ENCODE assay signal across 1 cellular context in the genomic region with DNA sequence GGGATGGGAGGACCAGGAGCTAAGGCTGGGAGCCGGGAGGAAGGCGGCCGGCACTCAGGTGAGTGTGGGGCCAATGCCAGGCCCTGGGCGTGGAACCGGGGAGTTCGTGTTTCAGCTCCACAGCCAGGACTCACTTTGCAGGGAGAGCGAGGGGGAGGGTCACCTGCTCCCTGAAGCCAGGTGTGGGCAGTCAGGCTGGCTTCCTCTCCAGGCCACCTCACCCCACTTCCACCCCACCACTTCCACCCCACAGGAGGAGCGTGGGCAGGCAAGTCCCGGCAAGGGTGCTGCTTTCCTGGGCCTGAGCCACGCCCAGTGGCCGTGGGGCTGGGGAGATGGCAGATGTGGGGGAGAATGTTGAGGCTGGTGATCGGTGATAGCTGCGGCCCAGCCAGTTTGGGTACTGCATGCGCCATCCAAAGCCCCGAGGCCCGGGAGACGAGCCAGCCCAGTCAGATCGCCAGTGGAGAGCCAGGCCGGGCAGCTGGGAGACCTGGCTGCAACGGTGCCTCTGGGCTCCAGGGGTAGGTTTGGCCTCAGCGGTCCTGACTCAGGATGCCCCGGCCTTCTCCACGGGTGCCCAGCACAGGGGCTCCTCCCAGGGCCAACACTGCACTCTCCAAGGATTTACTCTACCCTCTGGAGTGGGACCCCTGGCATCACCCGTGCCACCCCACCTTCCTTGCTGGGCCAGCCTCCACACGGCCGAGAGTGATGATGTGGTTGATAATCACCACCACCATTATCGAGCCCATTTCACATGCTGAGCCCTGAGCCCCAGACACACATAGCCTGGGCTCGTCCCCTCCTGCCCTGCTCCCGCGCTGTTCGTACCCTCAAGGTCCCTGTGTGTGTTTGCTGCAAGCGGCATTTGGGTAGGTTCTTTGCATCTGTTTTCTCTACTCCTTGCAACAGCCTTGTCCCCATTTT.
TF ChIP-seq lines count a peak whose summit lies in the region.

No MANE protein-coding gene starts in this region.

TF ChIP-seq in H1, 55 proteins besides CTCF, POLR2A, EP300 and RAD21:
- TF ChIP-seq CHD2 (IDR thresholded peaks at IDR 0.05; ENCODE audit: low read length): no peak
- no peak for TF ChIP-seq TBP (IDR thresholded peaks at IDR 0.05; ENCODE audit: low read depth, low read length)
- TF ChIP-seq, protein P1, sequence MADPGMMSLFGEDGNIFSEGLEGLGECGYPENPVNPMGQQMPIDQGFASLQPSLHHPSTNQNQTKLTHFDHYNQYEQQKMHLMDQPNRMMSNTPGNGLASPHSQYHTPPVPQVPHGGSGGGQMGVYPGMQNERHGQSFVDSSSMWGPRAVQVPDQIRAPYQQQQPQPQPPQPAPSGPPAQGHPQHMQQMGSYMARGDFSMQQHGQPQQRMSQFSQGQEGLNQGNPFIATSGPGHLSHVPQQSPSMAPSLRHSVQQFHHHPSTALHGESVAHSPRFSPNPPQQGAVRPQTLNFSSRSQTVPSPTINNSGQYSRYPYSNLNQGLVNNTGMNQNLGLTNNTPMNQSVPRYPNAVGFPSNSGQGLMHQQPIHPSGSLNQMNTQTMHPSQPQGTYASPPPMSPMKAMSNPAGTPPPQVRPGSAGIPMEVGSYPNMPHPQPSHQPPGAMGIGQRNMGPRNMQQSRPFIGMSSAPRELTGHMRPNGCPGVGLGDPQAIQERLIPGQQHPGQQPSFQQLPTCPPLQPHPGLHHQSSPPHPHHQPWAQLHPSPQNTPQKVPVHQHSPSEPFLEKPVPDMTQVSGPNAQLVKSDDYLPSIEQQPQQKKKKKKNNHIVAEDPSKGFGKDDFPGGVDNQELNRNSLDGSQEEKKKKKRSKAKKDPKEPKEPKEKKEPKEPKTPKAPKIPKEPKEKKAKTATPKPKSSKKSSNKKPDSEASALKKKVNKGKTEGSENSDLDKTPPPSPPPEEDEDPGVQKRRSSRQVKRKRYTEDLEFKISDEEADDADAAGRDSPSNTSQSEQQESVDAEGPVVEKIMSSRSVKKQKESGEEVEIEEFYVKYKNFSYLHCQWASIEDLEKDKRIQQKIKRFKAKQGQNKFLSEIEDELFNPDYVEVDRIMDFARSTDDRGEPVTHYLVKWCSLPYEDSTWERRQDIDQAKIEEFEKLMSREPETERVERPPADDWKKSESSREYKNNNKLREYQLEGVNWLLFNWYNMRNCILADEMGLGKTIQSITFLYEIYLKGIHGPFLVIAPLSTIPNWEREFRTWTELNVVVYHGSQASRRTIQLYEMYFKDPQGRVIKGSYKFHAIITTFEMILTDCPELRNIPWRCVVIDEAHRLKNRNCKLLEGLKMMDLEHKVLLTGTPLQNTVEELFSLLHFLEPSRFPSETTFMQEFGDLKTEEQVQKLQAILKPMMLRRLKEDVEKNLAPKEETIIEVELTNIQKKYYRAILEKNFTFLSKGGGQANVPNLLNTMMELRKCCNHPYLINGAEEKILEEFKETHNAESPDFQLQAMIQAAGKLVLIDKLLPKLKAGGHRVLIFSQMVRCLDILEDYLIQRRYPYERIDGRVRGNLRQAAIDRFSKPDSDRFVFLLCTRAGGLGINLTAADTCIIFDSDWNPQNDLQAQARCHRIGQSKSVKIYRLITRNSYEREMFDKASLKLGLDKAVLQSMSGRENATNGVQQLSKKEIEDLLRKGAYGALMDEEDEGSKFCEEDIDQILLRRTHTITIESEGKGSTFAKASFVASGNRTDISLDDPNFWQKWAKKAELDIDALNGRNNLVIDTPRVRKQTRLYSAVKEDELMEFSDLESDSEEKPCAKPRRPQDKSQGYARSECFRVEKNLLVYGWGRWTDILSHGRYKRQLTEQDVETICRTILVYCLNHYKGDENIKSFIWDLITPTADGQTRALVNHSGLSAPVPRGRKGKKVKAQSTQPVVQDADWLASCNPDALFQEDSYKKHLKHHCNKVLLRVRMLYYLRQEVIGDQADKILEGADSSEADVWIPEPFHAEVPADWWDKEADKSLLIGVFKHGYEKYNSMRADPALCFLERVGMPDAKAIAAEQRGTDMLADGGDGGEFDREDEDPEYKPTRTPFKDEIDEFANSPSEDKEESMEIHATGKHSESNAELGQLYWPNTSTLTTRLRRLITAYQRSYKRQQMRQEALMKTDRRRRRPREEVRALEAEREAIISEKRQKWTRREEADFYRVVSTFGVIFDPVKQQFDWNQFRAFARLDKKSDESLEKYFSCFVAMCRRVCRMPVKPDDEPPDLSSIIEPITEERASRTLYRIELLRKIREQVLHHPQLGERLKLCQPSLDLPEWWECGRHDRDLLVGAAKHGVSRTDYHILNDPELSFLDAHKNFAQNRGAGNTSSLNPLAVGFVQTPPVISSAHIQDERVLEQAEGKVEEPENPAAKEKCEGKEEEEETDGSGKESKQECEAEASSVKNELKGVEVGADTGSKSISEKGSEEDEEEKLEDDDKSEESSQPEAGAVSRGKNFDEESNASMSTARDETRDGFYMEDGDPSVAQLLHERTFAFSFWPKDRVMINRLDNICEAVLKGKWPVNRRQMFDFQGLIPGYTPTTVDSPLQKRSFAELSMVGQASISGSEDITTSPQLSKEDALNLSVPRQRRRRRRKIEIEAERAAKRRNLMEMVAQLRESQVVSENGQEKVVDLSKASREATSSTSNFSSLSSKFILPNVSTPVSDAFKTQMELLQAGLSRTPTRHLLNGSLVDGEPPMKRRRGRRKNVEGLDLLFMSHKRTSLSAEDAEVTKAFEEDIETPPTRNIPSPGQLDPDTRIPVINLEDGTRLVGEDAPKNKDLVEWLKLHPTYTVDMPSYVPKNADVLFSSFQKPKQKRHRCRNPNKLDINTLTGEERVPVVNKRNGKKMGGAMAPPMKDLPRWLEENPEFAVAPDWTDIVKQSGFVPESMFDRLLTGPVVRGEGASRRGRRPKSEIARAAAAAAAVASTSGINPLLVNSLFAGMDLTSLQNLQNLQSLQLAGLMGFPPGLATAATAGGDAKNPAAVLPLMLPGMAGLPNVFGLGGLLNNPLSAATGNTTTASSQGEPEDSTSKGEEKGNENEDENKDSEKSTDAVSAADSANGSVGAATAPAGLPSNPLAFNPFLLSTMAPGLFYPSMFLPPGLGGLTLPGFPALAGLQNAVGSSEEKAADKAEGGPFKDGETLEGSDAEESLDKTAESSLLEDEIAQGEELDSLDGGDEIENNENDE (IDR thresholded peaks at IDR 0.05; ENCODE audit: insufficient replicate concordance, low read length): no peak
- TF ChIP-seq, protein P2, sequence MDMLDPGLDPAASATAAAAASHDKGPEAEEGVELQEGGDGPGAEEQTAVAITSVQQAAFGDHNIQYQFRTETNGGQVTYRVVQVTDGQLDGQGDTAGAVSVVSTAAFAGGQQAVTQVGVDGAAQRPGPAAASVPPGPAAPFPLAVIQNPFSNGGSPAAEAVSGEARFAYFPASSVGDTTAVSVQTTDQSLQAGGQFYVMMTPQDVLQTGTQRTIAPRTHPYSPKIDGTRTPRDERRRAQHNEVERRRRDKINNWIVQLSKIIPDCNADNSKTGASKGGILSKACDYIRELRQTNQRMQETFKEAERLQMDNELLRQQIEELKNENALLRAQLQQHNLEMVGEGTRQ (IDR thresholded peaks at IDR 0.05; ENCODE audit: low read length): no peak
- no peak for TF ChIP-seq CEBPB (IDR thresholded peaks at IDR 0.05; ENCODE audit: low read depth, low read length)
- TF ChIP-seq GABPA (IDR thresholded peaks at IDR 0.05; ENCODE audit: borderline replicate concordance, insufficient read depth, low read length): no peak
- no peak for TF ChIP-seq RNF2 (IDR thresholded peaks at IDR 0.05; ENCODE audit: borderline replicate concordance, low read depth, low read length, missing control alignments, poor library complexity, severe bottlenecking)
- no peak for TF ChIP-seq CBX8 (IDR thresholded peaks at IDR 0.05; ENCODE audit: borderline replicate concordance, low read depth, low read length)
- TF ChIP-seq CBX5 (IDR thresholded peaks at IDR 0.05; ENCODE audit: low read depth, low read length): no peak
- no peak for TF ChIP-seq MAFK (IDR thresholded peaks at IDR 0.05; ENCODE audit: low read depth, low read length)
- TF ChIP-seq KDM5A (IDR thresholded peaks at IDR 0.05; ENCODE audit: low read length): no peak
- no peak for TF ChIP-seq SIRT6 (IDR thresholded peaks at IDR 0.05; ENCODE audit: low read length)
- no peak for TF ChIP-seq SP4 (IDR thresholded peaks at IDR 0.05; ENCODE audit: low read length)
- TF ChIP-seq GTF2F1 (IDR thresholded peaks at IDR 0.05; ENCODE audit: borderline replicate concordance, low read depth, low read length): no peak
